In the genomic region with DNA sequence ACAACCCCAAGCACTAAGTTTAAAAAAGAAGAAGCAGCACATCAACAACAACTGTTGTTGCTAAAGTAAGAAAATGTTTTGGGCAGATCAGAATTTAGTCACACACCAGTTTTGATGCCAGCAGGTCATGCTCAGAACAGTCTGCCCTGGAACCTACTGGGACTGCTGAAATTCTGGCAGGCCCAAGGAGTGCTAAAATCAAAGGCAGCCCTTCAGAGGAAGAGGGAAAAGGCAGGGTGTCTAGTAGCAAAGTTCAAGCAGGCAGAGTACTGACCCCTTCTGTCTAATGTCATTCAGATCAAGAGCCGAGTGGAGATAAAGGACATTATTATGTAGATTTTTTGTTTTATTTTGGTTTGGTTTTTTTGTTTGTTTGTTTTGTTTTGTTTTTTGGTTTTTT, we compare ENCODE assay signal across 19 cellular contexts.
"Had no signal": no experiment of that assay in that cellular context is flagged by ENCODE, and none has a peak within 500 bp of the region (broad histone marks: within the 10 kb centered on the region; RNA-seq: fewer than 3 reads in every experiment).

No MANE protein-coding gene starts in this region.

- H3K4me2 ChIP-seq: SK-N-SH had no signal

- ATAC-seq: activated CD8-positive, alpha-beta T cell treated with anti-CD3 and anti-CD28 coated beads for 36 hours; naive thymus-derived CD4-positive, alpha-beta T cell; T-cell; upper lobe of right lung had no signal

- H3K27ac ChIP-seq: adrenal gland, dorsolateral prefrontal cortex, lower lobe of right lung, stomach, thoracic aorta, upper lobe of right lung, WERI-Rb-1 had no signal

- H3K9ac ChIP-seq: SK-N-SH had no signal

- H3K9me3 ChIP-seq: adrenal gland, lower lobe of right lung, neutrophil, SK-N-SH, stomach, thoracic aorta, upper lobe of right lung had no signal

- H3K27ac Mint-ChIP-seq: activated CD8-positive, alpha-beta T cell treated with anti-CD3 and anti-CD28 coated beads for 36 hours; activated naive CD4-positive, alpha-beta T cell treated with anti-CD3 and anti-CD28 coated beads, Interleukin-2, amount 50 U/mL, for 24 hours; naive thymus-derived CD4-positive, alpha-beta T cell; T-cell had no signal

- H3K27me3 ChIP-seq: adrenal gland, neutrophil, stomach, upper lobe of right lung had no signal

- DNase-seq: activated CD4-positive, alpha-beta T cell treated with anti-CD3 and anti-CD28 coated beads for 4 hours; activated CD8-positive, alpha-beta T cell treated with anti-CD3 and anti-CD28 coated beads for 36 hours; activated effector memory CD4-positive, alpha-beta T cell treated with anti-CD3 and anti-CD28 coated beads, Interleukin-2, amount 50 U/mL, for 16 hours; activated T-cell treated with anti-CD3 and anti-CD28 coated beads, Interleukin-2, amount 50 U/mL, for 48 hours; adrenal gland; dorsolateral prefrontal cortex; lower lobe of right lung; midbrain; naive thymus-derived CD4-positive, alpha-beta T cell; retina; SK-N-SH; stimulated activated CD4-positive, alpha-beta T cell treated with anti-CD3 and anti-CD28 coated beads, Interleukin-2, amount 100 ng/mL, for 24 hours; stomach; upper lobe of right lung; WERI-Rb-1 had no signal

- H3K36me3 ChIP-seq: adrenal gland, lower lobe of right lung, neutrophil, stomach, thoracic aorta, upper lobe of right lung, WERI-Rb-1 had no signal

- H3K9me3 Mint-ChIP-seq: activated CD8-positive, alpha-beta T cell treated with anti-CD3 and anti-CD28 coated beads for 36 hours; activated naive CD4-positive, alpha-beta T cell treated with anti-CD3 and anti-CD28 coated beads, Interleukin-2, amount 50 U/mL, for 24 hours; T-cell had no signal

- H3K4me1 ChIP-seq: adrenal gland, lower lobe of right lung, upper lobe of right lung had no signal

- H3K27me3 Mint-ChIP-seq: activated CD8-positive, alpha-beta T cell treated with anti-CD3 and anti-CD28 coated beads for 36 hours; T-cell had no signal

- H3K4me3 Mint-ChIP-seq: activated CD8-positive, alpha-beta T cell treated with anti-CD3 and anti-CD28 coated beads for 36 hours; activated naive CD4-positive, alpha-beta T cell treated with anti-CD3 and anti-CD28 coated beads, Interleukin-2, amount 50 U/mL, for 24 hours; naive thymus-derived CD4-positive, alpha-beta T cell; T-cell had no signal

- H3K36me3 Mint-ChIP-seq: activated naive CD4-positive, alpha-beta T cell treated with anti-CD3 and anti-CD28 coated beads, Interleukin-2, amount 50 U/mL, for 24 hours; T-cell had no signal

- H3K4me3 ChIP-seq: adrenal gland, dorsolateral prefrontal cortex, lower lobe of right lung, stomach, thoracic aorta, upper lobe of right lung had no signal

- H3K4me1 Mint-ChIP-seq: activated naive CD4-positive, alpha-beta T cell treated with anti-CD3 and anti-CD28 coated beads, Interleukin-2, amount 50 U/mL, for 24 hours; naive thymus-derived CD4-positive, alpha-beta T cell; T-cell had no signal

- H3K9me2 ChIP-seq: SK-N-SH had no signal
